ENCODE assay signal across 23 cellular contexts in genomic region chr7:78063758-78064157, GRCh38.
DNase-seq lines count a peak whose midpoint lies in the region; TF ChIP-seq lines count a peak whose summit lies in the region.
"Had no signal": no experiment of that assay in that cellular context is flagged by ENCODE, and none has a peak within 500 bp of the region (broad histone marks: within the 10 kb centered on the region; RNA-seq: fewer than 3 reads in every experiment).

No MANE protein-coding gene starts in this region.

- no peaks in the 10 kb centered on the region for H3K36me3 Mint-ChIP-seq in progenitor cell of endocrine pancreas (ENCODE audit: insufficient read depth)
- H3K36me3 Mint-ChIP-seq: CD4-positive, alpha-beta memory T cell had no signal

- TF ChIP-seq POLR2A in erythroblast (IDR thresholded peaks at IDR 0.05; ENCODE audit: low read length) (no peak), thyroid gland (IDR thresholded peaks at IDR 0.05) (no peak)

- peaks cover 5% of the 10 kb centered on the region for H3K27me3 Mint-ChIP-seq in progenitor cell of endocrine pancreas

- H3K4me1 ChIP-seq in thyroid gland = no peaks in the 10 kb centered on the region
- H3K4me1 ChIP-seq: Caco-2, SJSA1 had no signal

- H3K27ac Mint-ChIP-seq in progenitor cell of endocrine pancreas = peak overlapping the region; percentile 46
- H3K27ac Mint-ChIP-seq: CD4-positive, alpha-beta memory T cell had no signal

- DNase-seq in DMS79 treated with DMSO at 0.1 percent for 48 hours (lab: John Stamatoyannopoulos, UW) (peak; percentile 32), DMS79 (lab: John Stamatoyannopoulos, UW) (no peak), M059J (ENCODE audit: low read depth) (peak; percentile 24), NCI-H82 (lab: John Stamatoyannopoulos, UW) (peak; percentile 79), progenitor cell of endocrine pancreas (ENCODE audit: low spot score, unreplicated experiment) (no peak), erythroblast (lab: John Stamatoyannopoulos, UW) (no peak), NCI-H748 (lab: John Stamatoyannopoulos, UW; ENCODE audit: unreplicated experiment) (no peak), thyroid gland (no peak)
- DNase-seq: ACHN; Caco-2; CD4-positive, alpha-beta memory T cell; EL; GF-D8; Karpas-422; MG63; NCI-H1417; NCI-H187 treated with DMSO at 0.1 percent for 48 hours; NCI-H510A; NCI-H748 treated with DMSO at 0.1 percent for 48 hours; OCI-M1 had no signal

- H3K4me1 Mint-ChIP-seq in progenitor cell of endocrine pancreas (ENCODE audit: low read depth) = peaks cover 5% of the 10 kb centered on the region

- no peaks in the 10 kb centered on the region for H3K9me3 ChIP-seq in thyroid gland
- H3K9me3 ChIP-seq: BLaER1 treated with 17β-estradiol and CSF1 and Interleukin-3, amounts not matched to agents 10 nM and 100 nM; Caco-2; MG63; SJSA1 had no signal

- no peak overlapping the region for H3K4me3 ChIP-seq in thyroid gland (replicated peaks in 1 of 3)
- H3K4me3 ChIP-seq: BLaER1 treated with 17β-estradiol and CSF1 and Interleukin-3, amounts not matched to agents 10 nM and 100 nM; MG63; SJSA1 had no signal

- no peaks in the 10 kb centered on the region for H3K9me3 Mint-ChIP-seq in progenitor cell of endocrine pancreas (ENCODE audit: low read depth)
- H3K9me3 Mint-ChIP-seq: CD4-positive, alpha-beta memory T cell had no signal

- intact Hi-C loops in thyroid gland (cut with DNase I) = no loop called here

- no peak overlapping the region for H3K4me3 Mint-ChIP-seq in progenitor cell of endocrine pancreas (ENCODE audit: low read depth)
- H3K4me3 Mint-ChIP-seq: CD4-positive, alpha-beta memory T cell had no signal

- TF ChIP-seq CTCF in progenitor cell of endocrine pancreas (IDR thresholded peaks at IDR 0.05; ENCODE audit: unreplicated experiment) (no peak), thyroid gland (IDR thresholded peaks at IDR 0.05) (no peak)

- H3K36me3 ChIP-seq in thyroid gland = no peaks in the 10 kb centered on the region
- H3K36me3 ChIP-seq: BLaER1 treated with 17β-estradiol and CSF1 and Interleukin-3, amounts not matched to agents 10 nM and 100 nM; MG63; SJSA1 had no signal

- no peak overlapping the region for H3K27ac ChIP-seq in thyroid gland
- H3K27ac ChIP-seq: 22Rv1; BLaER1 treated with 17β-estradiol and CSF1 and Interleukin-3, amounts not matched to agents 10 nM and 100 nM; SJSA1 had no signal

- H3K27me3 ChIP-seq in thyroid gland = no peaks in the 10 kb centered on the region
- H3K27me3 ChIP-seq: BLaER1 treated with 17β-estradiol and CSF1 and Interleukin-3, amounts not matched to agents 10 nM and 100 nM; MG63; SJSA1 had no signal

Comparison
In these comparisons a context has a peak if more than half of its experiments do, and no peak if none do; other contexts are left out.
1. DNase-seq: peak in DMS79 treated with DMSO at 0.1 percent for 48 hours (single experiment), M059J (single experiment) and NCI-H82 (single experiment); none in DMS79 (single experiment), progenitor cell of endocrine pancreas (single experiment), erythroblast (0 of 2), NCI-H748 (single experiment) and thyroid gland (0 of 2).